In the genomic region with DNA sequence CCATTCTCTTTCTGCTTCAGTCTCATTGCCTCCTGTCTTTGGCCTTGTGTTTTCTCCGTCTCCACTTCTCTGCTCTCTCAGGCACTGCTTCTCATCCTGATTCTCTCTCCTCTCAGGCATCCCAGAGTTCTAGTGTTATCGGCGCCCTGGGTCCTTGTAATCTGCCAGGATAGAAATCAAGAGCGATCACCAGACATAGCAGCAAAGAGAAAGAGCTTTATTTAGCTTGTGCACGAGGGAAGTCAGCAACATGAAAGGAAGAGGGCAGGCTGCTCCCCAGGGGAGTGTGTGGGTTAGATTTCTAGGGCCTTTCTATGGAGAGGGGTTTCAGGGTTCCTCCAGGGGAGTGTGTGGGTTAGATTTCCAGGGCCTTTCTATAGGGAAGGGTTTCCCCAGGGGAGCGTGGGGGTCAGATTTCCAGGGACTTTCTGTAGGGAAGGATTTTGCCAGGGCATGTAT, we compare ENCODE assay signal across 8 cellular contexts. TPM values are rescaled to one million over a fixed set of nuclear protein-coding genes. Genes with fewer than 3 reads are reported as not detected.
A peak's percentile ranks its signal among the peaks of the same experiment; 100 is the strongest.
DNase-seq lines count a peak whose midpoint lies in the region; ATAC-seq, FAIRE-seq and TF ChIP-seq lines count a peak whose summit lies in the region.

No MANE protein-coding gene starts in this region.

- no peaks in the 10 kb centered on the region for H3K27me3 ChIP-seq in colonic mucosa
- no peaks in the 10 kb centered on the region for H3K27me3 ChIP-seq in small intestine (ENCODE audit: control insufficient read depth in 2 of 2, insufficient read depth in 2 of 2, low read length in 2 of 2)
- H3K27me3 ChIP-seq in ovary, result no peaks in the 10 kb centered on the region

- TF ChIP-seq CTCF in colonic mucosa (IDR thresholded peaks at IDR 0.05) (no peak), ovary (IDR thresholded peaks at IDR 0.05) (no peak), glutamatergic neuron (IDR thresholded peaks at IDR 0.05; ENCODE audit: partially characterized antibody, unreplicated experiment) (no peak)

- no peaks in the 10 kb centered on the region for H3K9me3 ChIP-seq in colonic mucosa
- no peaks in the 10 kb centered on the region for H3K9me3 ChIP-seq in small intestine (ENCODE audit: control insufficient read depth, low read depth)
- no peaks in the 10 kb centered on the region for H3K9me3 ChIP-seq in ovary

- H3K9ac ChIP-seq in colonic mucosa (ENCODE audit: low read depth in 2 of 2, low read length in 2 of 2), result no peak overlapping the region

- ATAC-seq in HG03521 (IDR thresholded peaks at IDR 0.05; ENCODE audit: unreplicated experiment), result peak; percentile 11
- ATAC-seq in left lobe of liver, result no peak

- no peaks in the 10 kb centered on the region for H3K4me1 Mint-ChIP-seq in glutamatergic neuron (ENCODE audit: low read depth, unreplicated experiment)

- 58 to 67% (median 60%) methylated on average over 6 of the region's 6 CpGs for WGBS in small intestine, 3 donors
- WGBS in ovary, 3 donors, result 53 to 58% (median 55%) methylated on average over 6 of the region's 6 CpGs

- H3K27me3 Mint-ChIP-seq in glutamatergic neuron (ENCODE audit: unreplicated experiment), result peaks cover 2% of the 10 kb centered on the region

- H3K4me3 ChIP-seq in colonic mucosa (no peak overlapping the region), small intestine (ENCODE audit: low read depth in 1 of 2, low read length in 2 of 2) (no peak overlapping the region), ovary (no peak overlapping the region)

- no peaks in the 10 kb centered on the region for H3K36me3 ChIP-seq in colonic mucosa
- H3K36me3 ChIP-seq in small intestine (ENCODE audit: control insufficient read depth in 2 of 2, insufficient read depth in 2 of 2, low read length in 2 of 2), result no peaks in the 10 kb centered on the region
- no peaks in the 10 kb centered on the region for H3K36me3 ChIP-seq in ovary

- DNase-seq in stimulated activated naive CD4-positive, alpha-beta T cell (lab: John Stamatoyannopoulos, UW), result peak in 5 of 6 experiments; percentile 37 to 81 (median 62)
- DNase-seq in stimulated activated naive CD4-positive, alpha-beta T cell treated with Interleukin-2 at 50 U/mL for 16 hours (lab: John Stamatoyannopoulos, UW), result no peak
- DNase-seq in colonic mucosa (peak; percentile 15), small intestine (no peak), left lobe of liver (ENCODE audit: low spot score) (no peak), ovary (no peak), glutamatergic neuron (no peak)

- intact Hi-C loops in colonic mucosa (cut with DNase I) (no loop called here), ovary (cut with DNase I) (no loop called here)

- H3K4me1 ChIP-seq in colonic mucosa (no peaks in the 10 kb centered on the region), small intestine (ENCODE audit: control insufficient read depth in 2 of 2, insufficient read depth in 1 of 2, low read depth in 1 of 2, low read length in 1 of 2) (no peaks in the 10 kb centered on the region), ovary (ENCODE audit: insufficient read depth) (no peaks in the 10 kb centered on the region)

- no peak for TF ChIP-seq EP300 in ovary (IDR thresholded peaks at IDR 0.05)

- FAIRE-seq in small intestine (lab: Jason Lieb, UNC), result no peak

- H3K36me3 Mint-ChIP-seq in glutamatergic neuron (ENCODE audit: unreplicated experiment), result no peaks in the 10 kb centered on the region

- no peak overlapping the region for H3K4me3 Mint-ChIP-seq in glutamatergic neuron (ENCODE audit: unreplicated experiment)

- TF ChIP-seq POLR2A in ovary (IDR thresholded peaks at IDR 0.05), result no peak

- no peak overlapping the region for H3K27ac Mint-ChIP-seq in glutamatergic neuron (ENCODE audit: unreplicated experiment)

- H3K27ac ChIP-seq in colonic mucosa (peak overlapping the region; percentile 44), small intestine (ENCODE audit: low read depth in 1 of 2, low read length in 1 of 2) (peak overlapping the region; percentile 15 to 65), ovary (no peak overlapping the region)

- H3K9me3 Mint-ChIP-seq in glutamatergic neuron (ENCODE audit: unreplicated experiment), result no peaks in the 10 kb centered on the region

RNA-seq across cellular contexts. Expression of a gene that starts 32.5 kb away (rescaled TPM):
- total RNA-seq in colonic mucosa (not detected), left lobe of liver (not detected), ovary (not detected), glutamatergic neuron (ENCODE audit: unreplicated experiment) (not detected)
- polyA plus RNA-seq in small intestine (not detected), ovary (not detected)

RNA-seq across cellular contexts. Expression of a gene that starts 35.8 kb away (rescaled TPM):
- under 1 TPM in 1 of 2 donors, not detected in 1; 0.35 TPM for total RNA-seq in colonic mucosa
- polyA plus RNA-seq in small intestine, result not detected
- total RNA-seq in left lobe of liver, result 0.18 TPM
- total RNA-seq in ovary, result under 1 TPM in 1 of 7 donors, not detected in 6; 0.26 TPM
- polyA plus RNA-seq in ovary, result not detected
- total RNA-seq in glutamatergic neuron (ENCODE audit: unreplicated experiment), result not detected

RNA-seq across cellular contexts. Expression of a gene that starts 59.7 kb away (rescaled TPM):
- total RNA-seq in colonic mucosa, result not detected
- polyA plus RNA-seq in small intestine, result not detected
- not detected for total RNA-seq in left lobe of liver
- not detected for total RNA-seq in ovary
- polyA plus RNA-seq in ovary, result not detected
- not detected for total RNA-seq in glutamatergic neuron (ENCODE audit: unreplicated experiment)

Comparison
In these comparisons a context has a peak if more than half of its experiments do, and no peak if none do; other contexts are left out.
1. DNase-seq: peak in stimulated activated naive CD4-positive, alpha-beta T cell (5 of 6) and colonic mucosa (single experiment); none in stimulated activated naive CD4-positive, alpha-beta T cell treated with Interleukin-2 at 50 U/mL for 16 hours (single experiment), small intestine (single experiment), left lobe of liver (single experiment), ovary (0 of 5) and glutamatergic neuron (single experiment).
2. H3K27ac ChIP-seq: peak in colonic mucosa (single experiment) and small intestine (2 of 2); none in ovary (0 of 2).